Comparison of ENCODE assay signal across 1 cellular context in genomic region chr16:11605564-11605886, GRCh38.
TF ChIP-seq lines count a peak whose summit lies in the region.

No MANE protein-coding gene starts in this region.

TF ChIP-seq in K562, 482 proteins besides CTCF, POLR2A, EP300 and RAD21:
- TF ChIP-seq MAFG (tag; conservative IDR thresholded peaks at IDR 0.05) (no peak), FOSL1 (tag; conservative IDR thresholded peaks at IDR 0.05) (no peak), HEY1 (CRISPR knock-in tag; IDR thresholded peaks at IDR 0.05; ENCODE audit: borderline replicate concordance) (no peak), SOX6 (IDR thresholded peaks at IDR 0.05) (no peak), RBM25 (IDR thresholded peaks at IDR 0.05; ENCODE audit: low read depth, low read length, severe bottlenecking) (peak; percentile 22), ZNF121 (CRISPR knock-in tag; conservative IDR thresholded peaks at IDR 0.05) (0 out of 2 replicates have a peak, but pooled peaks have one; percentile 34)
- TF ChIP-seq, protein P1, sequence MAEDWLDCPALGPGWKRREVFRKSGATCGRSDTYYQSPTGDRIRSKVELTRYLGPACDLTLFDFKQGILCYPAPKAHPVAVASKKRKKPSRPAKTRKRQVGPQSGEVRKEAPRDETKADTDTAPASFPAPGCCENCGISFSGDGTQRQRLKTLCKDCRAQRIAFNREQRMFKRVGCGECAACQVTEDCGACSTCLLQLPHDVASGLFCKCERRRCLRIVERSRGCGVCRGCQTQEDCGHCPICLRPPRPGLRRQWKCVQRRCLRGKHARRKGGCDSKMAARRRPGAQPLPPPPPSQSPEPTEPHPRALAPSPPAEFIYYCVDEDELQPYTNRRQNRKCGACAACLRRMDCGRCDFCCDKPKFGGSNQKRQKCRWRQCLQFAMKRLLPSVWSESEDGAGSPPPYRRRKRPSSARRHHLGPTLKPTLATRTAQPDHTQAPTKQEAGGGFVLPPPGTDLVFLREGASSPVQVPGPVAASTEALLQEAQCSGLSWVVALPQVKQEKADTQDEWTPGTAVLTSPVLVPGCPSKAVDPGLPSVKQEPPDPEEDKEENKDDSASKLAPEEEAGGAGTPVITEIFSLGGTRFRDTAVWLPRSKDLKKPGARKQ (CRISPR knock-in tag; IDR thresholded peaks at IDR 0.05) = no peak
- TF ChIP-seq, protein P2, sequence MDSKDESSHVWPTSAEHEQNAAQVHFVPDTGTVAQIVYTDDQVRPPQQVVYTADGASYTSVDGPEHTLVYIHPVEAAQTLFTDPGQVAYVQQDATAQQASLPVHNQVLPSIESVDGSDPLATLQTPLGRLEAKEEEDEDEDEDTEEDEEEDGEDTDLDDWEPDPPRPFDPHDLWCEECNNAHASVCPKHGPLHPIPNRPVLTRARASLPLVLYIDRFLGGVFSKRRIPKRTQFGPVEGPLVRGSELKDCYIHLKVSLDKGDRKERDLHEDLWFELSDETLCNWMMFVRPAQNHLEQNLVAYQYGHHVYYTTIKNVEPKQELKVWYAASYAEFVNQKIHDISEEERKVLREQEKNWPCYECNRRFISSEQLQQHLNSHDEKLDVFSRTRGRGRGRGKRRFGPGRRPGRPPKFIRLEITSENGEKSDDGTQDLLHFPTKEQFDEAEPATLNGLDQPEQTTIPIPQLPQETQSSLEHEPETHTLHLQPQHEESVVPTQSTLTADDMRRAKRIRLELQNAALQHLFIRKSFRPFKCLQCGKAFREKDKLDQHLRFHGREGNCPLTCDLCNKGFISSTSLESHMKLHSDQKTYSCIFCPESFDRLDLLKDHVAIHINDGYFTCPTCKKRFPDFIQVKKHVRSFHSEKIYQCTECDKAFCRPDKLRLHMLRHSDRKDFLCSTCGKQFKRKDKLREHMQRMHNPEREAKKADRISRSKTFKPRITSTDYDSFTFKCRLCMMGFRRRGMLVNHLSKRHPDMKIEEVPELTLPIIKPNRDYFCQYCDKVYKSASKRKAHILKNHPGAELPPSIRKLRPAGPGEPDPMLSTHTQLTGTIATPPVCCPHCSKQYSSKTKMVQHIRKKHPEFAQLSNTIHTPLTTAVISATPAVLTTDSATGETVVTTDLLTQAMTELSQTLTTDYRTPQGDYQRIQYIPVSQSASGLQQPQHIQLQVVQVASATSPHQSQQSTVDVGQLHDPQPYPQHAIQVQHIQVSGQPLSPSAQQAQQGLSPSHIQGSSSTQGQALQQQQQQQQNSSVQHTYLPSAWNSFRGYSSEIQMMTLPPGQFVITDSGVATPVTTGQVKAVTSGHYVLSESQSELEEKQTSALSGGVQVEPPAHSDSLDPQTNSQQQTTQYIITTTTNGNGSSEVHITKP (IDR thresholded peaks at IDR 0.05; ENCODE audit: partially characterized antibody) = no peak
